Comparison of ENCODE assay signal across 19 cellular contexts in the genomic region with DNA sequence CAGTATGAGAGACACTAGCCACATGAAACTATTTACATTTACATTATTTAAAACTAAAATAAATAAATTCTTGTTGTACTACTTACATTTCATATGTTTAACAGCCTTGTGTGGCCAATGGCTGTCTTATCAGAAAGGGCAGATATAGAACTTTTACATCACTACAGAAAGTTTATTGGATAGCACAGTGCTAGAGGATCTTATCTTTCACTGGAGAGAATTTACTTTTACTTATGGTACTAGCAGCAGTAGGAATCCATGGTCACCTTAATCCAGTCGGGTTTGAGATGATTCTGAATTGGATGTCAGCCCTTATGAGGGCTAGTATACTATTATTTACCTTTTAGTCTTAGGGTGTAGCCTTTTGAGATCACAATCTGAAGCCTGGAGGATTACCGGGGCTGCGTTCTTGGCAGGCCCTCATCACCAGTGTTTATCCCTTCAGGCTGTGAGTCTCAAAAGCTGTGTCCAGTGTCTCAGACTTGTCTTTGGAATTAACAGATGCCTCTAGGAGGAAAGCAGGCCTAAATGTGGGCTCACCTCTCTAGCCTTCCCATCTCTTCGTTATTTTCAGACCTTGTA.
"Had no signal": no experiment of that assay in that cellular context is flagged by ENCODE, and none has a peak within 500 bp of the region (broad histone marks: within the 10 kb centered on the region; RNA-seq: fewer than 3 reads in every experiment).

No MANE protein-coding gene starts in this region.

- ATAC-seq: left lung; naive thymus-derived CD4-positive, alpha-beta T cell; upper lobe of right lung had no signal

- H3K4me3 ChIP-seq: coronary artery, left lung, lung, sigmoid colon, spleen, thoracic aorta, upper lobe of right lung had no signal

- H3K27ac ChIP-seq: coronary artery, left lung, sigmoid colon, spleen, thoracic aorta, upper lobe of right lung had no signal

- H3K4me1 ChIP-seq: left lung, sigmoid colon, spleen, upper lobe of right lung had no signal

- DNase-seq: activated CD4-positive, alpha-beta memory T cell treated with anti-CD3 and anti-CD28 coated beads for 36 hours; activated CD4-positive, alpha-beta T cell treated with anti-CD3 and anti-CD28 coated beads for 4 hours; activated CD4-positive, CD25-positive, alpha-beta regulatory T cell; activated naive CD4-positive, alpha-beta T cell treated with anti-CD3 and anti-CD28 coated beads for 36 hours; activated naive CD8-positive, alpha-beta T cell treated with anti-CD3 and anti-CD28 coated beads, Interleukin-2, amount 10 ng/mL, durations not matched to agents 7 days and 5 days; activated T-cell treated with anti-CD3 and anti-CD28 coated beads, Interleukin-2, amount 50 U/mL, for 48 hours; amygdala; cerebellar nuclear complex; endodermal cell; left lung; naive thymus-derived CD4-positive, alpha-beta T cell; sigmoid colon; spleen; stimulated activated CD4-positive, alpha-beta T cell treated with anti-CD3 and anti-CD28 coated beads, Interleukin-4, amount 100 ng/mL, for 1 hour; stimulated activated naive CD4-positive, alpha-beta T cell; upper lobe of right lung had no signal

- H3K9me3 ChIP-seq: thoracic aorta, upper lobe of right lung had no signal

- H3K36me3 ChIP-seq: thoracic aorta, upper lobe of right lung had no signal

- H3K27me3 ChIP-seq: left lung, sigmoid colon, spleen, upper lobe of right lung had no signal
